15 cellular contexts compared by ENCODE assay signal in genomic region chr18:59915606-59916005, GRCh38. TPM values are rescaled to one million over a fixed set of nuclear protein-coding genes. Genes with fewer than 3 reads are reported as not detected.
DNase-seq lines count a peak whose midpoint lies in the region; ATAC-seq, FAIRE-seq and TF ChIP-seq lines count a peak whose summit lies in the region.
"Had no signal": no experiment of that assay in that cellular context is flagged by ENCODE, and none has a peak within 500 bp of the region (broad histone marks: within the 10 kb centered on the region; RNA-seq: fewer than 3 reads in every experiment).

No MANE protein-coding gene starts in this region.

- no peaks in the 10 kb centered on the region for H3K36me3 ChIP-seq in GM23248 (ENCODE audit: low read depth)
- H3K36me3 ChIP-seq in psoas muscle (ENCODE audit: insufficient read depth in 1 of 2, low read depth in 1 of 2) = no peaks in the 10 kb centered on the region
- H3K36me3 ChIP-seq in transverse colon = no peaks in the 10 kb centered on the region
- no peaks in the 10 kb centered on the region for H3K36me3 ChIP-seq in left ventricle myocardium inferior
- H3K36me3 ChIP-seq: BLaER1 had no signal

- H3K4me3 ChIP-seq in GM23248 = no peak overlapping the region
- H3K4me3 ChIP-seq in psoas muscle = no peak overlapping the region
- no peak overlapping the region for H3K4me3 ChIP-seq in transverse colon
- H3K4me3 ChIP-seq in left ventricle myocardium inferior = no peak overlapping the region
- H3K4me3 ChIP-seq: BLaER1, SK-N-MC had no signal

- TF ChIP-seq CTCF in D721Med (IDR thresholded peaks at IDR 0.05; ENCODE audit: insufficient read depth, missing control alignments) = no peak
- TF ChIP-seq CTCF in psoas muscle (IDR thresholded peaks at IDR 0.05) = no peak
- TF ChIP-seq CTCF in transverse colon (IDR thresholded peaks at IDR 0.05) = no peak
- TF ChIP-seq CTCF in left ventricle myocardium inferior (IDR thresholded peaks at IDR 0.05; ENCODE audit: borderline replicate concordance) = no peak

- in situ Hi-C loops in GM23248 (cut with MboI) = no loop called here
- in situ Hi-C loops in transverse colon (cut with MboI; ENCODE audit: low pct_ligation_motif_present in 1 of 4, low pct_unique_long_range_greater_than_20kb in 1 of 4, low sequenced_read_pairs in 3 of 4) = no loop called here

- H3K27ac ChIP-seq in GM23248 = no peak overlapping the region
- H3K27ac ChIP-seq in epithelial cell of prostate = peak overlapping the region; percentile 0
- no peak overlapping the region for H3K27ac ChIP-seq in psoas muscle
- H3K27ac ChIP-seq in transverse colon = no peak overlapping the region
- H3K27ac ChIP-seq in left ventricle myocardium inferior (replicated peaks) = no peak overlapping the region
- H3K27ac ChIP-seq: BLaER1, RWPE1, SK-N-MC had no signal

- H4K20me1 ChIP-seq in GM23248 (ENCODE audit: insufficient read depth) = no peaks in the 10 kb centered on the region
- H4K20me1 ChIP-seq: BLaER1 had no signal

- H3K9me3 ChIP-seq in GM23248 (ENCODE audit: low read depth) (no peaks in the 10 kb centered on the region), psoas muscle (no peaks in the 10 kb centered on the region), transverse colon (no peaks in the 10 kb centered on the region), left ventricle myocardium inferior (replicated peaks) (peaks cover 11% of the 10 kb centered on the region)

- H3K9me2 ChIP-seq in GM23248 (ENCODE audit: insufficient read depth) = no peaks in the 10 kb centered on the region

- TF ChIP-seq EP300 in transverse colon (IDR thresholded peaks at IDR 0.05; ENCODE audit: low read depth) = no peak

- H3K27me3 ChIP-seq in GM23248 (replicated peaks; ENCODE audit: insufficient read depth) = no peaks in the 10 kb centered on the region
- no peaks in the 10 kb centered on the region for H3K27me3 ChIP-seq in psoas muscle (ENCODE audit: insufficient read depth in 3 of 3, low read length in 2 of 3)
- no peaks in the 10 kb centered on the region for H3K27me3 ChIP-seq in transverse colon
- peaks cover 9% of the 10 kb centered on the region for H3K27me3 ChIP-seq in left ventricle myocardium inferior (ENCODE audit: low read depth)
- H3K27me3 ChIP-seq: BLaER1 had no signal

- no peaks in the 10 kb centered on the region for H3K79me2 ChIP-seq in GM23248 (ENCODE audit: insufficient read depth)

- intact Hi-C loops in psoas muscle (cut with DNase I) (no loop called here), transverse colon (cut with DNase I; ENCODE audit: low total_unique reads) (no loop called here), left ventricle myocardium inferior (cut with micrococcal nuclease) (no loop called here)

- no peak for ATAC-seq in psoas muscle
- ATAC-seq: T-cell had no signal

- H2AFZ ChIP-seq in GM23248 = no peak overlapping the region

- no peak overlapping the region for H3K9ac ChIP-seq in GM23248
- H3K9ac ChIP-seq: BLaER1 had no signal

- TF ChIP-seq POLR2A in transverse colon (IDR thresholded peaks at IDR 0.05) = no peak

- no peak for DNase-seq in D721Med (ENCODE audit: insufficient read length, low spot score)
- peak; percentile 38 for DNase-seq in GM23248
- peak; percentile 8 for DNase-seq in RCC 7860 (ENCODE audit: low spot score)
- DNase-seq in epithelial cell of prostate (ENCODE audit: low read depth, low spot score) = no peak
- no peak for DNase-seq in psoas muscle
- no peak for DNase-seq in transverse colon
- no peak for DNase-seq in left ventricle myocardium inferior
- DNase-seq: NCI-H1105 treated with DMSO at 0.1 percent for 48 hours, NCI-H187, NCI-H446, NCI-H748 treated with DMSO at 0.1 percent for 48 hours, T-cell had no signal

- H3K4me2 ChIP-seq in GM23248 (ENCODE audit: unreplicated experiment) = no peak overlapping the region
- H3K4me2 ChIP-seq: BLaER1 had no signal

- FAIRE-seq in D721Med (lab: Jason Lieb, UNC) (peak; percentile 16), RCC 7860 (lab: Jason Lieb, UNC) (no peak)

- H3K4me1 ChIP-seq in GM23248 (ENCODE audit: insufficient read depth) = peaks cover 9% of the 10 kb centered on the region; the same call in 1 of the 2 replicates
- H3K4me1 ChIP-seq in psoas muscle = no peaks in the 10 kb centered on the region
- peaks cover 0 to 4% (median 0%) of the 10 kb centered on the region in 4 donors for H3K4me1 ChIP-seq in transverse colon
- H3K4me1 ChIP-seq in left ventricle myocardium inferior = peaks cover 9% of the 10 kb centered on the region

- no peaks in the 10 kb centered on the region for H3F3A ChIP-seq in GM23248 (ENCODE audit: insufficient read depth)

- whole genome bisulfite sequencing in GM23248 (ENCODE audit: low coverage in 1 of 2, low lambda C conversion rate in 2 of 2, missing lambda C conversion rate in 2 of 2), 2 experiments = 58 to 66% methylated on average over 6 of the region's 6 CpGs
- 90 to 96% (median 91%) methylated on average over 6 of the region's 6 CpGs for WGBS in psoas muscle, 3 donors
- WGBS in transverse colon (ENCODE audit: low coverage in 1 of 2), 2 donors = 88 to 91% methylated on average over 5 to 6 of the region's 6 CpGs

RNA-seq across cellular contexts. Expression of gene PMAIP1, which starts 15.8 kb away (rescaled TPM):
- total RNA-seq in GM23248 (2014; rRNA removed; shearing (Covaris generic)) = 5.2 and 5.3 TPM in 2 replicates
- polyA plus RNA-seq in GM23248 (2016; fragmentation: Nextera tagmentation; extraction: Ambion mirVana) (7.5 and 9.3 TPM in 2 replicates), psoas muscle (1 to 10 TPM in 2 of 3 donors, under 1 TPM in 1; 0.25 to 2.9 (median 1.8) TPM)
- total RNA-seq in psoas muscle (1 to 10 TPM in 1 of 4 donors, under 1 TPM in 3; 0.43 to 1.4 (median 0.74) TPM), transverse colon (10 to 100 TPM in 1 of 4 donors, 1 to 10 TPM in 1, under 1 TPM in 1, not detected in 1; 0.82 to 66.5 (median 3.5) TPM), left ventricle myocardium inferior (0.58 TPM)

Comparison
In these comparisons a context has a peak if more than half of its experiments do, and no peak if none do; other contexts are left out.
1. DNase-seq: peak in GM23248 (single experiment) and RCC 7860 (single experiment); none in D721Med (single experiment), epithelial cell of prostate (single experiment), psoas muscle (0 of 2), transverse colon (single experiment) and left ventricle myocardium inferior (single experiment).